Comparison of ENCODE assay signal across 26 cellular contexts in the genomic region with DNA sequence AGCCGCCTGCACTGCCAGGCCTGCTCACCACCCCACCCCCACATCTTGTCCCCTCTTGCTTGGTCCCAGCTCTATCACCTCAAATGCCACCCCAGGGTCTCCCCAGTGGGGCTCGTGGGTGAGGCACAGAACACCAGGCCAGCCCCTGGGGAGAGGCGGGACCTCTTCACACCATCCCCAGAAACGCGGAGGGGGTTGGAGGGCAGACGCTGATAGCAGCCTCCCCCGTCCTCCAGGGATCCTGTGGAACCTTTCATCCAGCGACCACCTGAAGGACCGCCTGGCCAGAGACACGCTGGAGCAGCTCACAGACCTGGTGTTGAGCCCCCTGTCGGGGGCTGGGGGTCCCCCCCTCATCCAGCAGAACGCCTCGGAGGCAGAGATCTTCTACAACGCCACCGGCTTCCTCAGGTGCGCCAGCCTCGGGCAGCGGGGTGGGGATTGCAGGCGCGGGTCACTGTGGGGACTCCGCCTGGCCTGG. TPM values are rescaled to one million over a fixed set of nuclear protein-coding genes. Genes with fewer than 3 reads are reported as not detected.
"Had no signal": no experiment of that assay in that cellular context is flagged by ENCODE, and none has a peak within 500 bp of the region (broad histone marks: within the 10 kb centered on the region; RNA-seq: fewer than 3 reads in every experiment).

No MANE protein-coding gene starts in this region.

- H3K27ac Mint-ChIP-seq: activated naive CD8-positive, alpha-beta T cell; neural progenitor cell; stimulated activated naive B cell treated with anti-CD40 and anti-IgM and Interleukin-4, amounts not matched to agents 10 μg/mL and 1 μg/mL and 100 μg/mL, for 72 hours had no signal

- H3K27ac ChIP-seq: cardiac muscle cell, esophagus muscularis mucosa, gastroesophageal sphincter, heart left ventricle, left lung, neural progenitor cell, prostate gland, VCaP had no signal

- H3K4me1 Mint-ChIP-seq: neural progenitor cell had no signal

- H3K27me3 ChIP-seq: cardiac muscle cell, neural progenitor cell had no signal

- H3K9me3 Mint-ChIP-seq: stimulated activated naive B cell treated with anti-CD40 and anti-IgM and Interleukin-4, amounts not matched to agents 10 μg/mL and 1 μg/mL and 100 μg/mL, for 72 hours had no signal

- H3K27me3 Mint-ChIP-seq: activated naive CD8-positive, alpha-beta T cell had no signal

- H3K4me1 ChIP-seq: neural progenitor cell had no signal

- H3K4me3 ChIP-seq: cardiac muscle cell, esophagus muscularis mucosa, gastroesophageal sphincter, heart left ventricle, left lung, neural progenitor cell, prostate gland, smooth muscle cell had no signal

- H3K9me3 ChIP-seq: esophagus muscularis mucosa, gastroesophageal sphincter, heart left ventricle, prostate gland had no signal

- ATAC-seq: gastroesophageal sphincter; heart left ventricle; left lung; sciatic nerve; stimulated activated naive B cell treated with anti-CD40 and anti-IgM and Interleukin-4, amounts not matched to agents 10 μg/mL and 1 μg/mL and 100 μg/mL, for 72 hours had no signal

- H3K36me3 Mint-ChIP-seq: activated naive CD8-positive, alpha-beta T cell; neural progenitor cell; stimulated activated naive B cell treated with anti-CD40 and anti-IgM and Interleukin-4, amounts not matched to agents 10 μg/mL and 1 μg/mL and 100 μg/mL, for 72 hours had no signal

- H3K4me3 Mint-ChIP-seq: activated naive CD8-positive, alpha-beta T cell; neural progenitor cell; stimulated activated naive B cell treated with anti-CD40 and anti-IgM and Interleukin-4, amounts not matched to agents 10 μg/mL and 1 μg/mL and 100 μg/mL, for 72 hours had no signal

- DNase-seq: activated CD4-positive, alpha-beta T cell treated with anti-CD3 and anti-CD28 coated beads for 1 hour; activated CD8-positive, alpha-beta memory T cell treated with anti-CD3 and anti-CD28 coated beads for 24 hours; activated CD8-positive, alpha-beta memory T cell treated with anti-CD3 and anti-CD28 coated beads, Interleukin-2, amount 50 U/mL, for 48 hours; activated effector memory CD4-positive, alpha-beta T cell treated with anti-CD3 and anti-CD28 coated beads, Interleukin-2, amount 50 U/mL, for 16 hours; activated T-cell treated with anti-CD3 and anti-CD28 coated beads, Interleukin-2, amount 50 U/mL, for 48 hours; amygdala; dermis blood vessel endothelial cell; effector memory CD4-positive, alpha-beta T cell; mammary epithelial cell; midbrain; stimulated activated CD4-positive, alpha-beta T cell treated with anti-CD3 and anti-CD28 coated beads, Interleukin-4, amount 100 ng/mL, for 4 hours; stimulated activated naive B cell treated with anti-CD40 and anti-IgM and Interleukin-4, amounts not matched to agents 10 μg/mL and 1 μg/mL and 100 μg/mL, for 72 hours; T-helper 1 cell had no signal

RNA-seq across cellular contexts. Expression of a gene that starts 42.0 kb away (rescaled TPM):
- total RNA-seq: endothelial cell of umbilical vein, osteocyte had no signal
